In genomic region chr1:211260161-211261107, GRCh38 we compare ENCODE assay signal across 8 cellular contexts. TPM values are rescaled to one million over a fixed set of nuclear protein-coding genes. Genes with fewer than 3 reads are reported as not detected.
DNase-seq lines count a peak whose midpoint lies in the region; ATAC-seq and TF ChIP-seq lines count a peak whose summit lies in the region.

No MANE protein-coding gene starts in this region.

- H3K27me3 ChIP-seq in OCI-LY1 (ENCODE audit: insufficient read depth, low read length) (no peaks in the 10 kb centered on the region), mononuclear cell (ENCODE audit: insufficient read depth, low read length) (no peaks in the 10 kb centered on the region)

- TF ChIP-seq CTCF in OCI-LY1 (IDR thresholded peaks at IDR 0.05; ENCODE audit: low read length), result no peak

- H3F3A ChIP-seq in OCI-LY1 (ENCODE audit: insufficient read depth, low read length), result no peaks in the 10 kb centered on the region

- peak overlapping the region; percentile 70 for H3K4me2 ChIP-seq in OCI-LY1 (ENCODE audit: low read length)

- peaks cover 15% of the 10 kb centered on the region; the same call in 1 of the 2 replicates for H3K79me2 ChIP-seq in OCI-LY1 (ENCODE audit: insufficient read depth, low read length)

- H3K36me3 ChIP-seq in OCI-LY1 (ENCODE audit: insufficient read depth, low read length), result peaks cover 18% of the 10 kb centered on the region; the same call in 1 of the 2 replicates

- H3K4me1 ChIP-seq in OCI-LY1 (ENCODE audit: insufficient read depth, low read length, severe bottlenecking), result peaks cover 20% of the 10 kb centered on the region
- peaks cover 15% of the 10 kb centered on the region for H3K4me1 ChIP-seq in mononuclear cell (ENCODE audit: insufficient read depth, low read length)

- no peaks in the 10 kb centered on the region for H3K9me2 ChIP-seq in OCI-LY1 (ENCODE audit: low read depth, low read length)

- peak overlapping the region; percentile 86 for H3K27ac ChIP-seq in OCI-LY1 (ENCODE audit: low read depth, low read length, poor library complexity, severe bottlenecking)

- H4K20me1 ChIP-seq in OCI-LY1 (ENCODE audit: insufficient read depth, low read length), result no peaks in the 10 kb centered on the region

- ATAC-seq in GM19455 (IDR thresholded peaks at IDR 0.05; ENCODE audit: unreplicated experiment), result peak; percentile 36

- H3K9ac ChIP-seq in OCI-LY1 (ENCODE audit: low read length), result peak overlapping the region; percentile 84

- no peak overlapping the region for H2AFZ ChIP-seq in OCI-LY1 (ENCODE audit: low read length)

- H3K4me3 ChIP-seq in OCI-LY1 (ENCODE audit: low read depth, low read length, poor library complexity, severe bottlenecking), result peak overlapping the region; percentile 85
- peak overlapping the region; percentile 78 for H3K4me3 ChIP-seq in mononuclear cell (ENCODE audit: low read length)

- DNase-seq in COLO668 (lab: John Stamatoyannopoulos, UW; ENCODE audit: unreplicated experiment), result peak; percentile 82
- peak; percentile 39 for DNase-seq in HS-27A (ENCODE audit: low read depth)
- DNase-seq in activated T-cell treated with anti-CD3 and anti-CD28 coated beads for 1 hour (ENCODE audit: low read depth), result peak; percentile 44
- peak; percentile 60 for DNase-seq in epidermal melanocyte (ENCODE audit: insufficient read length, low spot score)
- peak; percentile 45 to 56 for DNase-seq in stimulated activated CD8-positive, alpha-beta memory T cell treated with anti-CD3 and anti-CD28 coated beads, Interleukin-2, amount 100 ng/mL, for 48 hours (ENCODE audit: low read depth in 2 of 2)

- H3K9me3 ChIP-seq in OCI-LY1 (ENCODE audit: low read length), result no peaks in the 10 kb centered on the region
- no peaks in the 10 kb centered on the region for H3K9me3 ChIP-seq in mononuclear cell (ENCODE audit: low read depth, low read length)

RNA-seq across cellular contexts. Expression of gene RCOR3, which starts 1.3 kb away (rescaled TPM):
- total RNA-seq in mononuclear cell, result 53.4 TPM

Comparison
In these comparisons a context has a peak if more than half of its experiments do, and no peak if none do; other contexts are left out.
1. Peak in every context shown above with its lines: DNase-seq, ATAC-seq, H3K4me3 ChIP-seq and H3K27ac ChIP-seq.